8 cellular contexts compared by ENCODE assay signal in genomic region chr1:87084247-87084836, GRCh38.
DNase-seq lines count a peak whose midpoint lies in the region; ATAC-seq and TF ChIP-seq lines count a peak whose summit lies in the region.
"Had no signal": no experiment of that assay in that cellular context is flagged by ENCODE, and none has a peak within 500 bp of the region (broad histone marks: within the 10 kb centered on the region; RNA-seq: fewer than 3 reads in every experiment).

No MANE protein-coding gene starts in this region.

- H2AFZ ChIP-seq in SU-DHL-6 (ENCODE audit: low read depth, low read length, severe bottlenecking) = no peak overlapping the region

- peaks cover 35% of the 10 kb centered on the region for H3F3A ChIP-seq in SU-DHL-6 (ENCODE audit: insufficient read depth)

- H4K20me1 ChIP-seq in SU-DHL-6 (ENCODE audit: low read depth, low read length) = no peaks in the 10 kb centered on the region

- H3K27me3 ChIP-seq in SU-DHL-6 (ENCODE audit: low read length) = no peaks in the 10 kb centered on the region

- peaks cover 41% of the 10 kb centered on the region for H3K36me3 ChIP-seq in SU-DHL-6 (ENCODE audit: low read length)

- in situ Hi-C loops in GM13976 (cut with MboI; ENCODE audit: low sequenced_read_pairs, unreplicated experiment) = loop anchor here (25.0 kb wide), 1 partner anchor 697 kb away; the partner anchor contains the start of gene ODF2L

- peak overlapping the region; percentile 37 for H3K9ac ChIP-seq in SU-DHL-6 (ENCODE audit: low read length)

- H3K4me3 ChIP-seq in SU-DHL-6 (ENCODE audit: insufficient read depth, low read length, poor library complexity, severe bottlenecking) = peak overlapping the region; percentile 39
- H3K4me3 ChIP-seq: SK-N-MC had no signal

- H3K9me3 ChIP-seq in SU-DHL-6 (ENCODE audit: insufficient read depth, low read length) = no peaks in the 10 kb centered on the region

- H3K79me2 ChIP-seq in SU-DHL-6 (ENCODE audit: insufficient read depth, low read length) = peaks cover 75% of the 10 kb centered on the region

- H3K4me2 ChIP-seq in SU-DHL-6 (ENCODE audit: low read depth, low read length, poor library complexity, severe bottlenecking) = peak overlapping the region; percentile 57

- no peaks in the 10 kb centered on the region for H3K9me2 ChIP-seq in SU-DHL-6 (replicated peaks; ENCODE audit: insufficient read depth, low read length)

- no peak for ATAC-seq in HG03097 (IDR thresholded peaks at IDR 0.05; ENCODE audit: low FRiP score, unreplicated experiment)

- H3K27ac ChIP-seq in SU-DHL-6 (ENCODE audit: low read depth, low read length) = peak overlapping the region; percentile 86
- H3K27ac ChIP-seq: SK-N-MC had no signal

- DNase-seq in GM13976 (ENCODE audit: low spot score) = peak; percentile 14
- peak; percentile 35 for DNase-seq in M059J (ENCODE audit: low read depth)
- peak; percentile 24 for DNase-seq in germinal center (ENCODE audit: low spot score)
- peak; percentile 74 for DNase-seq in superior temporal gyrus (ENCODE audit: extremely low spot score)
- DNase-seq in effector CD8-positive, alpha-beta T cell (lab: John Stamatoyannopoulos, UW) = no peak

- TF ChIP-seq CTCF in GM13976 (IDR thresholded peaks at IDR 0.05; ENCODE audit: borderline replicate concordance, control extremely low read depth, extremely low read depth, insufficient read depth, missing control alignments) = peak; percentile 23
- TF ChIP-seq CTCF in SU-DHL-6 (IDR thresholded peaks at IDR 0.05; ENCODE audit: insufficient read depth, low read length, poor library complexity, severe bottlenecking) = no peak
